Comparison of ENCODE assay signal across 15 cellular contexts in the genomic region with DNA sequence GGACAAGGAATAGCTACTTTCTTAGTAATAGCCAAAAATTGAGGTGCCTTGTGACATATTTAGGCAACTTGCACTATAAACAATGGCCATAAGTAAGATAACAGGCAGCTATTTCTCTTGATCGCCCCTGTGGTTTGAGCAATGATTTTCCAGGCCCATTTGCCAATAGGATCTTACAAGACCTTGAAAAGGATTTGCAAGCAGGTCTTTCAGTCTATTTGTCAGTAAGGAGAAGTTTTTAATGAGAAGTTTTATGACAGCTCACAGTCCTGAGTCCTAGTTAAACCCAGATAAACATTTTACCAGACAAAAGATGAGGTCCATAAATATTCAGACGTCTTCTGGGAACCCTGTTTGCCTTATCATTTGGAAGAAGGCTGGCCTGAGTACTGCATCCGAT.
DNase-seq lines count a peak whose midpoint lies in the region; ATAC-seq and TF ChIP-seq lines count a peak whose summit lies in the region.
"Had no signal": no experiment of that assay in that cellular context is flagged by ENCODE, and none has a peak within 500 bp of the region (broad histone marks: within the 10 kb centered on the region; RNA-seq: fewer than 3 reads in every experiment).

No MANE protein-coding gene starts in this region.

- H3K36me3 ChIP-seq in osteoblast (ENCODE audit: insufficient read depth, low read length) (no peaks in the 10 kb centered on the region), neural progenitor cell (no peaks in the 10 kb centered on the region)
- H3K36me3 ChIP-seq: HAP-1 had no signal

- H2AFZ ChIP-seq in osteoblast (ENCODE audit: low read length) (no peak overlapping the region), neural progenitor cell (replicated peaks) (no peak overlapping the region)

- no peaks in the 10 kb centered on the region for H3K27me3 ChIP-seq in osteoblast (ENCODE audit: insufficient read depth, low read length)
- no peaks in the 10 kb centered on the region for H3K27me3 ChIP-seq in neural progenitor cell

- peaks cover 10% of the 10 kb centered on the region for H3K4me1 ChIP-seq in osteoblast (ENCODE audit: insufficient read depth, low read length)
- H3K4me1 ChIP-seq in neural progenitor cell = no peaks in the 10 kb centered on the region
- H3K4me1 ChIP-seq: HAP-1 had no signal

- H4K20me1 ChIP-seq in osteoblast (ENCODE audit: insufficient read depth, low read length) (no peaks in the 10 kb centered on the region), neural progenitor cell (ENCODE audit: low read depth) (no peaks in the 10 kb centered on the region)

- no peak overlapping the region for H3K9ac ChIP-seq in neural progenitor cell

- no peak overlapping the region for H3K27ac Mint-ChIP-seq in neural progenitor cell
- H3K27ac Mint-ChIP-seq: B cell; CD4-positive, alpha-beta T cell had no signal

- no peaks in the 10 kb centered on the region for H3K9me3 ChIP-seq in osteoblast (ENCODE audit: low read depth, low read length)
- H3K9me3 ChIP-seq in neural progenitor cell (ENCODE audit: low read depth) = no peaks in the 10 kb centered on the region
- H3K9me3 ChIP-seq: HAP-1 had no signal

- no peaks in the 10 kb centered on the region for H3F3A ChIP-seq in neural progenitor cell (ENCODE audit: low read depth)

- no peak for ATAC-seq in GM21447 (IDR thresholded peaks at IDR 0.05; ENCODE audit: unreplicated experiment)
- no peak for ATAC-seq in HG03354 (IDR thresholded peaks at IDR 0.05; ENCODE audit: poor library complexity, severe bottlenecking, unreplicated experiment)
- ATAC-seq: HepG2 had no signal

- TF ChIP-seq CTCF in fibroblast of villous mesenchyme (IDR thresholded peaks at IDR 0.05; ENCODE audit: insufficient read depth, low read depth, low read length) (no peak), osteoblast (IDR thresholded peaks at IDR 0.05; ENCODE audit: extremely low read depth, low read depth, low read length) (no peak), neural progenitor cell (IDR thresholded peaks at IDR 0.05) (no peak)

- no peaks in the 10 kb centered on the region for H3K9me3 Mint-ChIP-seq in neural progenitor cell
- H3K9me3 Mint-ChIP-seq: CD4-positive, alpha-beta T cell had no signal

- DNase-seq in amniotic epithelial cell (ENCODE audit: low read depth) (peak; percentile 54), fibroblast of villous mesenchyme (ENCODE audit: low read depth) (peak; percentile 68), osteoblast (ENCODE audit: insufficient read length, low spot score, missing footprints) (peak; percentile 19), neural progenitor cell (ENCODE audit: low spot score) (no peak), mesenteric fat pad (ENCODE audit: low spot score) (no peak)
- DNase-seq: C1 segment of cervical spinal cord; CD4-positive, alpha-beta T cell; DMS79 treated with DMSO at 0.1 percent for 48 hours; EL; GDM1 had no signal

- no peak overlapping the region for H3K4me2 ChIP-seq in osteoblast (ENCODE audit: insufficient read depth, low read length)
- no peak overlapping the region for H3K4me2 ChIP-seq in neural progenitor cell

- H3K27me3 Mint-ChIP-seq in neural progenitor cell (ENCODE audit: insufficient read depth, low read depth) = peaks cover 4% of the 10 kb centered on the region
- H3K27me3 Mint-ChIP-seq: B cell had no signal

- H3K4me3 ChIP-seq in fibroblast of villous mesenchyme (ENCODE audit: low read depth, low read length) = no peak overlapping the region
- H3K4me3 ChIP-seq in osteoblast (ENCODE audit: insufficient read depth, low read length) = no peak overlapping the region
- H3K4me3 ChIP-seq in neural progenitor cell = no peak overlapping the region
- H3K4me3 ChIP-seq: HAP-1 had no signal

- H3K4me3 Mint-ChIP-seq in neural progenitor cell = no peak overlapping the region
- H3K4me3 Mint-ChIP-seq: B cell; CD4-positive, alpha-beta T cell had no signal

- H3K4me1 Mint-ChIP-seq in neural progenitor cell = peaks cover 4% of the 10 kb centered on the region
- H3K4me1 Mint-ChIP-seq: B cell had no signal

- H3K79me2 ChIP-seq in osteoblast (ENCODE audit: insufficient read depth, low read length) (no peaks in the 10 kb centered on the region), neural progenitor cell (ENCODE audit: low read depth) (no peaks in the 10 kb centered on the region)

- H3K27ac ChIP-seq in osteoblast (ENCODE audit: low read depth, low read length) (no peak overlapping the region), neural progenitor cell (no peak overlapping the region)

- H3K36me3 Mint-ChIP-seq in neural progenitor cell = peaks cover under 1% of the 10 kb centered on the region

Comparison
In these comparisons a context has a peak if more than half of its experiments do, and no peak if none do; other contexts are left out.
1. DNase-seq: peak in amniotic epithelial cell (single experiment), fibroblast of villous mesenchyme (single experiment) and osteoblast (single experiment); none in neural progenitor cell (single experiment) and mesenteric fat pad (single experiment).